8 cellular contexts compared by ENCODE assay signal in the genomic region with DNA sequence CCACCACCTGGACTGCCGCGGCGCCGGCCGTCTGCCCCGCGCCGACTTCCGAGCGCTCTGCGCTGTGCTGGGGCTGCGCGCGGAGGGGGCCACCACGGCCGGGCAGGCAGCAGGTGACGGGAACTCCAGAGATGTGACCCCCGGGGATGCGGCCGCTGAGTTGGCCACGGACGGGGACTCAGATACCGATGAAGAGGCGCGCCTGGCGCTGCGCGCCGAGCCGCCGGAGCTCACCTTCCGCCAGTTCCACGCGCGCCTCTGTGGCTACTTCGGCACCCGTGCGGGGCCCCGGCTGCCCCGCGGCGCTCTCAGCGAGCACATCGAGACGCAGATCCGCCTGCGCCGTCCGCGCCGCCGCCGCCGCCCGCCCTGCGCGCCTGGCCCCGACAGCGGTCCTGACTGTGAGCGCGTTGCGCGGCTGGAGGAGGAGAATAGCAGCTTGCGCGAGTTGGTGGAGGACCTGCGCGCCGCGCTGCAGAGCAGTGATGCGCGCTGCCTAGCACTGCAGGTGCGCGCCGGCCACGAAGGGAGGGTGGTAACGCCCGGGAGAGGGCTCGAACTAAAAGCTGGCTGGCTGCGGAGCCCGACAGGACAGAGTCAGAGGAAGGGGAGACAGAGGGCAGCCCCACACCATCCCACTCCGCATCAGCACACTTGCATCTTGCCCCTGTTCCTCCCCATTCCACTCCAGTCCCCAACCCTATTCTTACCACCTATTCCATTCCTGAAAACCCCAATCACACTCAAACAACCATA. TPM values are rescaled to one million over a fixed set of nuclear protein-coding genes. Genes with fewer than 3 reads are reported as not detected.
DNase-seq lines count a peak whose midpoint lies in the region; ATAC-seq, FAIRE-seq and TF ChIP-seq lines count a peak whose summit lies in the region.

No MANE protein-coding gene starts in this region.

- TF ChIP-seq CTCF in H1 (IDR thresholded peaks at IDR 0.05; ENCODE audit: control extremely low read depth in 1 of 3, insufficient read depth in 1 of 3, low read depth in 1 of 3, low read length in 3 of 3) (no peak), neural crest cell (conservative IDR thresholded peaks at IDR 0.05) (no peak)

- peaks cover 64% of the 10 kb centered on the region for H3K4me1 Mint-ChIP-seq in neural crest cell

- H3K79me1 ChIP-seq in H1 (ENCODE audit: low read depth, low read length): no peaks in the 10 kb centered on the region

- H3K4ac ChIP-seq in H1 (replicated peaks; ENCODE audit: insufficient read length, low read depth, low read length): no peak overlapping the region

- peak overlapping the region; percentile 84 for H3K4me3 Mint-ChIP-seq in neural crest cell

- peak overlapping the region; percentile 74; the same call in 1 of the 2 replicates for H2AFZ ChIP-seq in H1 (ENCODE audit: low read length)

- ATAC-seq in HG02763 (IDR thresholded peaks at IDR 0.05; ENCODE audit: unreplicated experiment) (no peak), HG02642 (IDR thresholded peaks at IDR 0.05; ENCODE audit: poor library complexity, unreplicated experiment) (no peak), HG02973 (IDR thresholded peaks at IDR 0.05; ENCODE audit: unreplicated experiment) (no peak)

- H3K36me3 Mint-ChIP-seq in neural crest cell (ENCODE audit: low read depth): no peaks in the 10 kb centered on the region

- H3K23ac ChIP-seq in H1 (ENCODE audit: insufficient read length): no peak overlapping the region

- no peaks in the 10 kb centered on the region for H3K4me1 ChIP-seq in SJCRH30
- H3K4me1 ChIP-seq in H1 (replicated peaks in 1 of 4; ENCODE audit: control insufficient read depth in 3 of 4, insufficient read depth in 4 of 4, low read length in 3 of 4): peaks cover 7 to 21% (median 15%) of the 10 kb centered on the region in 4 experiments

- no peak for TF ChIP-seq EP300 in H1 (IDR thresholded peaks at IDR 0.05; ENCODE audit: borderline replicate concordance in 1 of 2, low read depth in 2 of 2, low read length in 2 of 2)

- H2BK5ac ChIP-seq in H1 (ENCODE audit: low read depth, low read length): no peak overlapping the region

- CTCF ChIA-PET in H1 (lab: Charles Lee; ENCODE audit: partially characterized antibody): interaction anchor here (0.7 to 6.0 kb wide), 6 partner anchors 11 to 31 kb away, joined by 3 to 40 read pairs (median 4); no protein-coding TSS in a partner anchor

- peak overlapping the region; percentile 50; the same call in 1 of the 2 replicates for H3K4me3 ChIP-seq in SJCRH30
- peak overlapping the region; percentile 44 to 67 (median 60) for H3K4me3 ChIP-seq in H1 (ENCODE audit: extremely low read depth in 1 of 4, insufficient read depth in 2 of 4, low read depth in 3 of 4, low read length in 4 of 4)

- no peak overlapping the region for H3K27ac Mint-ChIP-seq in neural crest cell (ENCODE audit: unreplicated experiment)

- H2AK5ac ChIP-seq in H1 (ENCODE audit: low read depth, low read length): no peak overlapping the region

- no peak overlapping the region for H3K14ac ChIP-seq in H1 (ENCODE audit: insufficient read length)

- H4K8ac ChIP-seq in H1 (ENCODE audit: extremely low read depth, insufficient read depth, low read length): peak overlapping the region; percentile 81

- peaks cover 53% of the 10 kb centered on the region for H3K27me3 Mint-ChIP-seq in neural crest cell (ENCODE audit: low read depth)

- H4K91ac ChIP-seq in H1 (replicated peaks; ENCODE audit: insufficient read length, low read length): no peak overlapping the region

- H3K23me2 ChIP-seq in H1 (ENCODE audit: low read depth, low read length): peaks cover 21% of the 10 kb centered on the region; the same call in 1 of the 2 replicates

- H2BK20ac ChIP-seq in H1 (ENCODE audit: low read length): no peak overlapping the region

- no peaks in the 10 kb centered on the region for H3K9me3 Mint-ChIP-seq in neural crest cell

- H3K9ac ChIP-seq in H1 (replicated peaks in 1 of 4; ENCODE audit: extremely low read depth in 1 of 4, low read depth in 3 of 4, low read length in 3 of 4): no peak overlapping the region; a peak in 1 of 7 replicates

- H3K18ac ChIP-seq in H1 (ENCODE audit: extremely low read depth, low read length): no peak overlapping the region; the same call in 1 of the 2 replicates

- no peak overlapping the region for H2BK120ac ChIP-seq in H1 (replicated peaks; ENCODE audit: low read depth, low read length)

- POLR2A ChIA-PET in H1 (lab: Charles Lee; ENCODE audit: partially characterized antibody): interaction anchor here (0.8 to 4.4 kb wide), 3 partner anchors 8 to 14 kb away, joined by 3 to 13 read pairs (median 5); partner anchors contain the start of gene CFAP92

- no peak overlapping the region for H2BK12ac ChIP-seq in H1 (ENCODE audit: low read depth, low read length)

- no peak for TF ChIP-seq RAD21 in H1 (IDR thresholded peaks at IDR 0.05 in 1 of 2, conservative IDR thresholded peaks at IDR 0.05 in 1 of 2; ENCODE audit: low read depth in 2 of 2, low read length in 2 of 2)

- H3K9me3 ChIP-seq in SJCRH30 (replicated peaks) (peaks cover 7% of the 10 kb centered on the region; the same call in 1 of the 2 replicates), H1 (ENCODE audit: insufficient read depth in 2 of 2, low read depth in 1 of 2, low read length in 1 of 2) (no peaks in the 10 kb centered on the region)

- peak; percentile 7 for DNase-seq in DMS 273 treated with DMSO at 0.1 percent for 48 hours (lab: John Stamatoyannopoulos, UW)
- no peak for DNase-seq in SJCRH30
- DNase-seq in H1 (ENCODE audit: low read depth in 1 of 2, low spot score in 2 of 2): peak in 1 of 2 experiments; percentile 67
- peak; percentile 31 for DNase-seq in neural crest cell (ENCODE audit: low read depth, low spot score)
- DNase-seq in NCI-H1092 treated with DMSO at 0.1 percent for 48 hours (lab: John Stamatoyannopoulos, UW): no peak

- no peaks in the 10 kb centered on the region for H3K27me3 ChIP-seq in SJCRH30
- H3K27me3 ChIP-seq in H1 (replicated peaks in 1 of 4; ENCODE audit: control insufficient read depth in 3 of 4, extremely low read depth in 1 of 4, insufficient read depth in 3 of 4, low read length in 3 of 4): peaks cover 52 to 69% (median 58%) of the 10 kb centered on the region in 4 experiments

- H3K27ac ChIP-seq in SJCRH30 (no peak overlapping the region), H1 (ENCODE audit: low read depth, low read length) (no peak overlapping the region)

- peaks cover 2 to 9% of the 10 kb centered on the region in 2 experiments for H4K20me1 ChIP-seq in H1 (replicated peaks in 1 of 2; ENCODE audit: control insufficient read depth in 1 of 2, insufficient read depth in 2 of 2, low read length in 2 of 2)

- H3K36me3 ChIP-seq in SJCRH30 (no peaks in the 10 kb centered on the region), H1 (ENCODE audit: control insufficient read depth in 2 of 4, insufficient read depth in 4 of 4, low read length in 3 of 4) (peaks cover 0 to 13% (median 0%) of the 10 kb centered on the region in 4 experiments; a peak in 1 of 8 replicates)

- TF ChIP-seq POLR2A in H1 (IDR thresholded peaks at IDR 0.05; ENCODE audit: control extremely low read depth in 1 of 2, low read depth in 2 of 2, low read length in 2 of 2): no peak

- H3K56ac ChIP-seq in H1 (replicated peaks; ENCODE audit: insufficient read length, low read depth, low read length): no peak overlapping the region

- WGBS in H1 (ENCODE audit: extremely low coverage in 1 of 2, insufficient coverage in 1 of 2, insufficient read length in 1 of 2, insufficient replicate concordance in 2 of 2, low coverage in 1 of 2, low lambda C conversion rate in 2 of 2, missing lambda C conversion rate in 1 of 2), 2 experiments: 5% methylated on average over 66 of the region's 81 CpGs; no CpG with 5 or more reads in 1 of the 2 experiments

- H3K4me2 ChIP-seq in H1 (ENCODE audit: insufficient read depth in 1 of 2, low read depth in 2 of 2, low read length in 2 of 2): peak overlapping the region; percentile 91

- H2BK15ac ChIP-seq in H1 (ENCODE audit: low read length): 0 out of 2 replicates have a peak overlapping the region, but pooled peaks have one; percentile 16

- no peak overlapping the region for H4K5ac ChIP-seq in H1 (ENCODE audit: insufficient read length, low read depth, low read length)

- H3K79me2 ChIP-seq in H1 (ENCODE audit: control insufficient read depth in 1 of 2, insufficient read depth in 2 of 2, low read length in 2 of 2): no peaks in the 10 kb centered on the region

- FAIRE-seq in H1 (lab: Jason Lieb, UNC): no peak

RNA-seq across cellular contexts. Expression of gene EFCC1, which starts 0.9 kb away (rescaled TPM):
- 0.05 and 0.08 TPM in 2 replicates for total RNA-seq in SJCRH30 (2014; rRNA removed; shearing (Covaris generic))
- 0.37 and 0.44 TPM in 2 replicates for total RNA-seq in H1 (2021; fragmentation: NEBNext Ultra II Directional; extraction: Animal tissue kit (Norgen Biotek cat#: 25700))
- 0.14 and 0.30 TPM in 2 replicates for polyA plus RNA-seq in H1 (2011; rRNA removed)
- polyA plus RNA-seq in H1 (2011; cell fraction: cytosol; rRNA removed): 0.18 TPM
- 0.40 TPM for polyA plus RNA-seq in H1 (2011; cell fraction: nucleus; rRNA removed)
- polyA plus RNA-seq in H1 (2012, experiment 1 of 2): 0.08 to 0.13 TPM in 2 of 4 replicates, not detected in the others
- polyA plus RNA-seq in H1 (2012, experiment 2 of 2): 0.10 TPM
- 0.02 TPM for polyA plus RNA-seq in H1 (2013, experiment 1 of 2)
- 0.07 TPM for polyA plus RNA-seq in H1 (2013, experiment 2 of 2)
- polyA minus RNA-seq in H1 (2011; rRNA and poly(A)+ RNA removed): 0.32 and 0.41 TPM in 2 replicates
- polyA minus RNA-seq in H1 (2011; cell fraction: cytosol; rRNA and poly(A)+ RNA removed): not detected
- 0.20 TPM for polyA minus RNA-seq in H1 (2011; cell fraction: nucleus; rRNA and poly(A)+ RNA removed)
- total RNA-seq in neural crest cell: 10.7 and 11.8 TPM in 2 replicates

RNA-seq across cellular contexts. Expression of gene CFAP92, which starts 8.1 kb away (rescaled TPM):
- total RNA-seq in SJCRH30 (2014; rRNA removed; shearing (Covaris generic)): 0.12 TPM in 1 of 2 replicates, not detected in the other
- total RNA-seq in H1 (2021; fragmentation: NEBNext Ultra II Directional; extraction: Animal tissue kit (Norgen Biotek cat#: 25700)): 2.0 and 2.4 TPM in 2 replicates
- 0.77 and 1.2 TPM in 2 replicates for polyA plus RNA-seq in H1 (2011; rRNA removed)
- 0.94 TPM for polyA plus RNA-seq in H1 (2011; cell fraction: cytosol; rRNA removed)
- polyA plus RNA-seq in H1 (2011; cell fraction: nucleus; rRNA removed): 1.2 TPM
- polyA plus RNA-seq in H1 (2012, experiment 1 of 2): 1.1 to 1.6 TPM (median 1.2 TPM) in 4 replicates
- 0.60 TPM for polyA plus RNA-seq in H1 (2012, experiment 2 of 2)
- polyA plus RNA-seq in H1 (2013, experiment 1 of 2): 1.4 TPM
- 1.6 TPM for polyA plus RNA-seq in H1 (2013, experiment 2 of 2)
- 1.00 and 1.1 TPM in 2 replicates for polyA minus RNA-seq in H1 (2011; rRNA and poly(A)+ RNA removed)
- polyA minus RNA-seq in H1 (2011; cell fraction: cytosol; rRNA and poly(A)+ RNA removed): 0.73 TPM
- polyA minus RNA-seq in H1 (2011; cell fraction: nucleus; rRNA and poly(A)+ RNA removed): 2.2 TPM
- total RNA-seq in neural crest cell: 8.7 and 8.8 TPM in 2 replicates

RNA-seq across cellular contexts. Expression of gene GP9, which starts 58.6 kb away (rescaled TPM):
- total RNA-seq in SJCRH30 (2014; rRNA removed; shearing (Covaris generic)): not detected in 2 replicates
- total RNA-seq in H1 (2021; fragmentation: NEBNext Ultra II Directional; extraction: Animal tissue kit (Norgen Biotek cat#: 25700)): not detected in 2 replicates
- not detected in 2 replicates for polyA plus RNA-seq in H1 (2011; rRNA removed)
- polyA plus RNA-seq in H1 (2011; cell fraction: cytosol; rRNA removed): not detected
- polyA plus RNA-seq in H1 (2011; cell fraction: nucleus; rRNA removed): not detected
- not detected in 4 replicates for polyA plus RNA-seq in H1 (2012, experiment 1 of 2)
- polyA plus RNA-seq in H1 (2012, experiment 2 of 2): not detected
- polyA plus RNA-seq in H1 (2013, experiment 1 of 2): not detected
- not detected for polyA plus RNA-seq in H1 (2013, experiment 2 of 2)
- polyA minus RNA-seq in H1 (2011; rRNA and poly(A)+ RNA removed): not detected in 2 replicates
- polyA minus RNA-seq in H1 (2011; cell fraction: cytosol; rRNA and poly(A)+ RNA removed): not detected
- polyA minus RNA-seq in H1 (2011; cell fraction: nucleus; rRNA and poly(A)+ RNA removed): not detected
- not detected in 2 replicates for total RNA-seq in neural crest cell

Comparison
In these comparisons a context has a peak if more than half of its experiments do, and no peak if none do; other contexts are left out.
1. DNase-seq: peak in DMS 273 treated with DMSO at 0.1 percent for 48 hours (single experiment) and neural crest cell (single experiment); none in SJCRH30 (0 of 2) and NCI-H1092 treated with DMSO at 0.1 percent for 48 hours (single experiment).